In the genomic region with DNA sequence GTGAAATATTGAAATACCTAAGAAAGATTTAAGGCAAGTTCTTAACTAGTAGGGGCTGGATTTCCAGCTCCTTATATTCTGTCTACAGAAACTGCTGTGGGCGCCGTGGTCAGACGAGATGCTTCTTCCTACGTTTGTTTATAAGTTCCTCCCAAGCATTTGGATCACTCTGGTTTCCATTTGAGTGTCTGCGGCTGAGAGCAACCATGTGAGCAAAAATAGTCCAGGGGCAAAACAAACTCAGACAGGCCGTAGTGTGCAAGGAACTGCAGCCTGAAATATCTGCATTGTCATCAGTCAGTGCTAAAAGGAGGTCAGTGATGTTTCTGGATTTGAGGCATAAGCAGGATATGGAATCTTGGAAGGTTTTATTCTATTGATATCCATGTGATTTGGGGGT, we compare ENCODE assay signal across 9 cellular contexts.
DNase-seq lines count a peak whose midpoint lies in the region; ATAC-seq and TF ChIP-seq lines count a peak whose summit lies in the region.
"Had no signal": no experiment of that assay in that cellular context is flagged by ENCODE, and none has a peak within 500 bp of the region (broad histone marks: within the 10 kb centered on the region; RNA-seq: fewer than 3 reads in every experiment).

No MANE protein-coding gene starts in this region.

- peak overlapping the region; percentile 49 to 79 for H3K27ac ChIP-seq in coronary artery

- H3K36me3 Mint-ChIP-seq in HFFc6 (ENCODE audit: low read depth) (no peaks in the 10 kb centered on the region), T-helper 17 cell (ENCODE audit: low read depth) (no peaks in the 10 kb centered on the region)
- H3K36me3 Mint-ChIP-seq: activated naive CD8-positive, alpha-beta T cell had no signal

- H3K9me3 ChIP-seq in T-helper 17 cell (ENCODE audit: control insufficient read depth, low read length, poor library complexity, severe bottlenecking), result no peaks in the 10 kb centered on the region

- H3K4me3 Mint-ChIP-seq in HFFc6, result no peak overlapping the region
- H3K4me3 Mint-ChIP-seq in T-helper 17 cell, result no peak overlapping the region
- H3K4me3 Mint-ChIP-seq: activated naive CD8-positive, alpha-beta T cell had no signal

- H3K9me3 Mint-ChIP-seq in HFFc6, result peaks cover 4% of the 10 kb centered on the region; the same call in 1 of the 2 replicates

- H3K27me3 Mint-ChIP-seq in HFFc6 (ENCODE audit: insufficient read depth) (peaks cover 4% of the 10 kb centered on the region), T-helper 17 cell (no peaks in the 10 kb centered on the region)
- H3K27me3 Mint-ChIP-seq: activated naive CD8-positive, alpha-beta T cell had no signal

- H3K27ac Mint-ChIP-seq in HFFc6 (no peak overlapping the region; the same call in 1 of the 2 replicates), T-helper 17 cell (no peak overlapping the region)
- H3K27ac Mint-ChIP-seq: activated naive CD8-positive, alpha-beta T cell had no signal

- DNase-seq in HFFc6 (peak; percentile 7), coronary artery (ENCODE audit: low spot score) (no peak), kidney glomerular epithelial cell (lab: John Stamatoyannopoulos, UW) (peak; percentile 57), stromal cell of bone marrow (ENCODE audit: low read depth) (peak; percentile 43), T-helper 17 cell (no peak)
- no peak for DNase-seq in activated effector memory CD4-positive, alpha-beta T cell treated with anti-CD3 and anti-CD28 coated beads, Interleukin-2, amount 50 U/mL, for 16 hours
- DNase-seq in stimulated activated CD4-positive, alpha-beta T cell treated with anti-CD3 and anti-CD28 coated beads, Interleukin-2, amount 100 ng/mL, for 48 hours, result no peak

- TF ChIP-seq CTCF in HFFc6 (IDR thresholded peaks at IDR 0.05), result no peak
- no peak for TF ChIP-seq CTCF in coronary artery (IDR thresholded peaks at IDR 0.05)

- ATAC-seq in HG02763 (IDR thresholded peaks at IDR 0.05; ENCODE audit: unreplicated experiment) (no peak), T-helper 17 cell (no peak)

- H3K4me3 ChIP-seq in coronary artery, result peak overlapping the region; percentile 15

- H3K4me1 Mint-ChIP-seq in HFFc6 (ENCODE audit: low read depth), result peaks cover 7% of the 10 kb centered on the region; the same call in 1 of the 2 replicates
- H3K4me1 Mint-ChIP-seq in T-helper 17 cell, result no peaks in the 10 kb centered on the region

Comparison
In these comparisons a context has a peak if more than half of its experiments do, and no peak if none do; other contexts are left out.
1. DNase-seq: peak in HFFc6 (single experiment), kidney glomerular epithelial cell (single experiment) and stromal cell of bone marrow (single experiment); none in coronary artery (single experiment), T-helper 17 cell (0 of 3), activated effector memory CD4-positive, alpha-beta T cell treated with anti-CD3 and anti-CD28 coated beads, Interleukin-2, amount 50 U/mL, for 16 hours (single experiment) and stimulated activated CD4-positive, alpha-beta T cell treated with anti-CD3 and anti-CD28 coated beads, Interleukin-2, amount 100 ng/mL, for 48 hours (0 of 2).